ENCODE assay signal across 1 cellular context in genomic region chr1:206495493-206496046, GRCh38.
TF ChIP-seq lines count a peak whose summit lies in the region.

No MANE protein-coding gene starts in this region.

TF ChIP-seq in GM23338, 12 proteins besides CTCF, POLR2A, EP300 and RAD21 (continued from another document):
- no peak for TF ChIP-seq ZNF462 (CRISPR knock-in tag; IDR thresholded peaks at IDR 0.05)
- no peak for TF ChIP-seq STAT1 (IDR thresholded peaks at IDR 0.05; ENCODE audit: unreplicated experiment)
- TF ChIP-seq ETS1 (IDR thresholded peaks at IDR 0.05): no peak
- TF ChIP-seq EZH2phosphoT487 (IDR thresholded peaks at IDR 0.05; ENCODE audit: unreplicated experiment): no peak
- no peak for TF ChIP-seq ZNF331 (CRISPR knock-in tag; IDR thresholded peaks at IDR 0.05; ENCODE audit: low read depth)
- TF ChIP-seq POLR2AphosphoS5 (IDR thresholded peaks at IDR 0.05; ENCODE audit: low read depth): no peak
